21 cellular contexts compared by ENCODE assay signal in genomic region chrX:41946973-41947612, GRCh38. TPM values are rescaled to one million over a fixed set of nuclear protein-coding genes. Genes with fewer than 3 reads are reported as not detected.
A peak's percentile ranks its signal among the peaks of the same experiment; 100 is the strongest.
DNase-seq lines count a peak whose midpoint lies in the region; ATAC-seq and TF ChIP-seq lines count a peak whose summit lies in the region.
"Had no signal": no experiment of that assay in that cellular context is flagged by ENCODE, and none has a peak within 500 bp of the region (broad histone marks: within the 10 kb centered on the region; RNA-seq: fewer than 3 reads in every experiment).

No MANE protein-coding gene starts in this region.

- ATAC-seq in activated naive CD8-positive, alpha-beta T cell treated with anti-CD3 and anti-CD28 coated beads, Interleukin-2, amount 10 ng/mL, durations not matched to agents 7 days and 5 days (ENCODE audit: low read depth) = peak; percentile 45
- ATAC-seq in activated naive CD8-positive, alpha-beta T cell treated with anti-CD3 and anti-CD28 coated beads, Interleukin-2, amount 50 U/mL, for 24 hours = no peak
- peak; percentile 67 for ATAC-seq in stimulated activated effector memory CD8-positive, alpha-beta T cell treated with anti-CD3 and anti-CD28 coated beads, Interleukin-12 subunit alpha, Interleukin-12 subunit beta, amount 100 ng/mL, for 72 hours
- ATAC-seq: stimulated activated memory B cell treated with anti-CD40 and anti-IgM and Interleukin-4, amounts not matched to agents 10 μg/mL and 1 μg/mL and 100 μg/mL, for 72 hours had no signal

- no peak overlapping the region for H3K4me3 Mint-ChIP-seq in activated naive CD8-positive, alpha-beta T cell treated with anti-CD3 and anti-CD28 coated beads, Interleukin-2, amount 10 ng/mL, durations not matched to agents 7 days and 5 days
- H3K4me3 Mint-ChIP-seq in activated naive CD8-positive, alpha-beta T cell treated with anti-CD3 and anti-CD28 coated beads, Interleukin-2, amount 50 U/mL, for 24 hours = no peak overlapping the region
- H3K4me3 Mint-ChIP-seq in stimulated activated effector memory CD8-positive, alpha-beta T cell treated with anti-CD3 and anti-CD28 coated beads, Interleukin-12 subunit alpha, Interleukin-12 subunit beta, amount 100 ng/mL, for 72 hours = no peak overlapping the region
- H3K4me3 Mint-ChIP-seq in MCF 10A (ENCODE audit: unreplicated experiment) = no peak overlapping the region
- H3K4me3 Mint-ChIP-seq: activated naive CD4-positive, alpha-beta T cell treated with anti-CD3 and anti-CD28 coated beads for 36 hours; stimulated activated memory B cell treated with anti-CD40 and anti-IgM and Interleukin-4, amounts not matched to agents 10 μg/mL and 1 μg/mL and 100 μg/mL, for 72 hours had no signal

- no peak for DNase-seq in activated naive CD8-positive, alpha-beta T cell treated with anti-CD3 and anti-CD28 coated beads, Interleukin-2, amount 10 ng/mL, durations not matched to agents 7 days and 5 days
- DNase-seq in activated naive CD8-positive, alpha-beta T cell treated with anti-CD3 and anti-CD28 coated beads, Interleukin-2, amount 50 U/mL, for 24 hours = no peak
- DNase-seq in OCI-M1 (lab: John Stamatoyannopoulos, UW) (peak; percentile 46), epithelial cell of esophagus (ENCODE audit: low read depth) (peak; percentile 10), NCI-H1417 treated with DMSO at 0.1 percent for 48 hours (lab: John Stamatoyannopoulos, UW) (no peak), MCF 10A (ENCODE audit: unreplicated experiment) (no peak), medulla oblongata (ENCODE audit: extremely low spot score) (no peak)
- no peak for DNase-seq in stimulated activated effector memory CD8-positive, alpha-beta T cell treated with anti-CD3 and anti-CD28 coated beads, Interleukin-12 subunit alpha, Interleukin-12 subunit beta, amount 100 ng/mL, for 72 hours (ENCODE audit: low spot score in 2 of 2)
- DNase-seq: ACHN; activated CD4-positive, alpha-beta T cell treated with anti-CD3 and anti-CD28 coated beads for 48 hours; activated naive CD4-positive, alpha-beta T cell treated with anti-CD3 and anti-CD28 coated beads for 36 hours; DMS153; foreskin melanocyte; HCEC 1CT; NCI-H774; retina; RPMI8226; stimulated activated CD4-positive, alpha-beta T cell treated with anti-CD3 and anti-CD28 coated beads, Interleukin-15, amount 100 ng/mL, for 24 hours had no signal

- intact Hi-C loops in MCF 10A (cut with micrococcal nuclease) = no loop called here

- H3K27me3 Mint-ChIP-seq in activated naive CD8-positive, alpha-beta T cell treated with anti-CD3 and anti-CD28 coated beads, Interleukin-2, amount 10 ng/mL, durations not matched to agents 7 days and 5 days = no peaks in the 10 kb centered on the region
- no peaks in the 10 kb centered on the region for H3K27me3 Mint-ChIP-seq in activated naive CD8-positive, alpha-beta T cell treated with anti-CD3 and anti-CD28 coated beads, Interleukin-2, amount 50 U/mL, for 24 hours
- H3K27me3 Mint-ChIP-seq in MCF 10A (ENCODE audit: insufficient read depth, unreplicated experiment) = peaks cover 53% of the 10 kb centered on the region
- H3K27me3 Mint-ChIP-seq: stimulated activated memory B cell treated with anti-CD40 and anti-IgM and Interleukin-4, amounts not matched to agents 10 μg/mL and 1 μg/mL and 100 μg/mL, for 72 hours had no signal

- POLR2A ChIA-PET in activated naive CD8-positive, alpha-beta T cell treated with anti-CD3 and anti-CD28 coated beads, Interleukin-2, amount 10 ng/mL, durations not matched to agents 7 days and 5 days (lab: Charles Lee) = no interaction called here
- POLR2A ChIA-PET in MCF 10A (lab: Yijun Ruan, JAX) = no interaction called here

- BruUV-seq in MCF 10A (replicated peaks; lab: Mats Ljungman, UMichigan) = no TSS peak

- H3K4me1 Mint-ChIP-seq in activated naive CD8-positive, alpha-beta T cell treated with anti-CD3 and anti-CD28 coated beads, Interleukin-2, amount 10 ng/mL, durations not matched to agents 7 days and 5 days = peaks cover 1% of the 10 kb centered on the region
- peaks cover 8% of the 10 kb centered on the region for H3K4me1 Mint-ChIP-seq in activated naive CD8-positive, alpha-beta T cell treated with anti-CD3 and anti-CD28 coated beads, Interleukin-2, amount 50 U/mL, for 24 hours
- H3K4me1 Mint-ChIP-seq in stimulated activated effector memory CD8-positive, alpha-beta T cell treated with anti-CD3 and anti-CD28 coated beads, Interleukin-12 subunit alpha, Interleukin-12 subunit beta, amount 100 ng/mL, for 72 hours = no peaks in the 10 kb centered on the region
- H3K4me1 Mint-ChIP-seq in MCF 10A (ENCODE audit: insufficient read depth, unreplicated experiment) = no peaks in the 10 kb centered on the region
- H3K4me1 Mint-ChIP-seq: stimulated activated memory B cell treated with anti-CD40 and anti-IgM and Interleukin-4, amounts not matched to agents 10 μg/mL and 1 μg/mL and 100 μg/mL, for 72 hours had no signal

- H3K27ac Mint-ChIP-seq in activated naive CD8-positive, alpha-beta T cell treated with anti-CD3 and anti-CD28 coated beads, Interleukin-2, amount 10 ng/mL, durations not matched to agents 7 days and 5 days = no peak overlapping the region
- H3K27ac Mint-ChIP-seq in activated naive CD8-positive, alpha-beta T cell treated with anti-CD3 and anti-CD28 coated beads, Interleukin-2, amount 50 U/mL, for 24 hours = no peak overlapping the region
- H3K27ac Mint-ChIP-seq in stimulated activated effector memory CD8-positive, alpha-beta T cell treated with anti-CD3 and anti-CD28 coated beads, Interleukin-12 subunit alpha, Interleukin-12 subunit beta, amount 100 ng/mL, for 72 hours = no peak overlapping the region
- H3K27ac Mint-ChIP-seq in MCF 10A (ENCODE audit: low read depth, unreplicated experiment) = no peak overlapping the region
- H3K27ac Mint-ChIP-seq: activated naive CD4-positive, alpha-beta T cell treated with anti-CD3 and anti-CD28 coated beads for 36 hours; stimulated activated memory B cell treated with anti-CD40 and anti-IgM and Interleukin-4, amounts not matched to agents 10 μg/mL and 1 μg/mL and 100 μg/mL, for 72 hours had no signal

- no peaks in the 10 kb centered on the region for H3K9me3 Mint-ChIP-seq in activated naive CD8-positive, alpha-beta T cell treated with anti-CD3 and anti-CD28 coated beads, Interleukin-2, amount 10 ng/mL, durations not matched to agents 7 days and 5 days
- H3K9me3 Mint-ChIP-seq in activated naive CD8-positive, alpha-beta T cell treated with anti-CD3 and anti-CD28 coated beads, Interleukin-2, amount 50 U/mL, for 24 hours = no peaks in the 10 kb centered on the region
- H3K9me3 Mint-ChIP-seq in stimulated activated effector memory CD8-positive, alpha-beta T cell treated with anti-CD3 and anti-CD28 coated beads, Interleukin-12 subunit alpha, Interleukin-12 subunit beta, amount 100 ng/mL, for 72 hours = no peaks in the 10 kb centered on the region
- no peaks in the 10 kb centered on the region for H3K9me3 Mint-ChIP-seq in MCF 10A (ENCODE audit: unreplicated experiment)
- H3K9me3 Mint-ChIP-seq: activated naive CD4-positive, alpha-beta T cell treated with anti-CD3 and anti-CD28 coated beads for 36 hours; stimulated activated memory B cell treated with anti-CD40 and anti-IgM and Interleukin-4, amounts not matched to agents 10 μg/mL and 1 μg/mL and 100 μg/mL, for 72 hours had no signal

- no peak overlapping the region for H3K4me3 ChIP-seq in epithelial cell of esophagus (ENCODE audit: low read length)
- H3K4me3 ChIP-seq: coronary artery, tibial nerve had no signal

- H3K36me3 Mint-ChIP-seq in activated naive CD8-positive, alpha-beta T cell treated with anti-CD3 and anti-CD28 coated beads, Interleukin-2, amount 10 ng/mL, durations not matched to agents 7 days and 5 days = no peaks in the 10 kb centered on the region
- no peaks in the 10 kb centered on the region for H3K36me3 Mint-ChIP-seq in activated naive CD8-positive, alpha-beta T cell treated with anti-CD3 and anti-CD28 coated beads, Interleukin-2, amount 50 U/mL, for 24 hours (ENCODE audit: low read depth)
- H3K36me3 Mint-ChIP-seq in stimulated activated effector memory CD8-positive, alpha-beta T cell treated with anti-CD3 and anti-CD28 coated beads, Interleukin-12 subunit alpha, Interleukin-12 subunit beta, amount 100 ng/mL, for 72 hours = no peaks in the 10 kb centered on the region
- no peaks in the 10 kb centered on the region for H3K36me3 Mint-ChIP-seq in MCF 10A (ENCODE audit: insufficient read depth, unreplicated experiment)
- H3K36me3 Mint-ChIP-seq: stimulated activated memory B cell treated with anti-CD40 and anti-IgM and Interleukin-4, amounts not matched to agents 10 μg/mL and 1 μg/mL and 100 μg/mL, for 72 hours had no signal

- TF ChIP-seq CTCF in epithelial cell of esophagus (IDR thresholded peaks at IDR 0.05; ENCODE audit: insufficient read depth, low read depth, low read length, missing control alignments) (no peak), MCF 10A (IDR thresholded peaks at IDR 0.05; ENCODE audit: unreplicated experiment) (no peak)

- CTCF ChIA-PET in MCF 10A (lab: Yijun Ruan, JAX) = no interaction called here

RNA-seq across cellular contexts. Expression of gene CASK, which starts 23.7 kb away (rescaled TPM):
- total RNA-seq in activated naive CD8-positive, alpha-beta T cell treated with anti-CD3 and anti-CD28 coated beads, Interleukin-2, amount 10 ng/mL, durations not matched to agents 7 days and 5 days = 10 to 100 TPM; 52.1 to 53.8 TPM
- 34.9 and 43.2 TPM in 2 replicates for total RNA-seq in MCF 10A (2022)

Comparison
In these comparisons a context has a peak if more than half of its experiments do, and no peak if none do; other contexts are left out.
1. DNase-seq: peak in OCI-M1 (single experiment) and epithelial cell of esophagus (single experiment); none in activated naive CD8-positive, alpha-beta T cell treated with anti-CD3 and anti-CD28 coated beads, Interleukin-2, amount 10 ng/mL, durations not matched to agents 7 days and 5 days (single experiment), activated naive CD8-positive, alpha-beta T cell treated with anti-CD3 and anti-CD28 coated beads, Interleukin-2, amount 50 U/mL, for 24 hours (single experiment), stimulated activated effector memory CD8-positive, alpha-beta T cell treated with anti-CD3 and anti-CD28 coated beads, Interleukin-12 subunit alpha, Interleukin-12 subunit beta, amount 100 ng/mL, for 72 hours (0 of 2), NCI-H1417 treated with DMSO at 0.1 percent for 48 hours (single experiment), MCF 10A (single experiment) and medulla oblongata (single experiment).